In the genomic region with DNA sequence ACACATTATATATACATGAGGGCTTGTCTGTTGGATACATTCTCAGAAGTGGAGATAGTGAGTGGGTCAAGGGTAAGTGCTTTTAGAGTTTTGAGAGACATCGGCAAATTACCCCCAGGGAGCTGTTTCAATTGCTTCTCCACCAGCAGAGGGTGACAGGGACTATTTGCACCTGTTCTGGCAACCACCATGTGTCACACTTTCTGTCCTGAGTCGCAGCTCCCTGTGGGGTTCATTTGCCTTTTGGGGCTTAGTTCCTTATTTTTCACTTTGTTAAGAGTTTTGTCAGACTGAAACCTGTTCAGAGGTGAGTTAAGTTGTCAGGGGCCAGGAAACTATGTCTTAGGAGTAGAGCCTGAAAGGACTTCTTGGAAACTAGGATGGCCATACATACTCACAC, we compare ENCODE assay signal across 1 cellular context.
TF ChIP-seq lines count a peak whose summit lies in the region.

No MANE protein-coding gene starts in this region.

TF ChIP-seq in GM12878, 131 proteins besides CTCF, POLR2A, EP300 and RAD21 (continued from another document and continues in another):
- TF ChIP-seq, protein P1, sequence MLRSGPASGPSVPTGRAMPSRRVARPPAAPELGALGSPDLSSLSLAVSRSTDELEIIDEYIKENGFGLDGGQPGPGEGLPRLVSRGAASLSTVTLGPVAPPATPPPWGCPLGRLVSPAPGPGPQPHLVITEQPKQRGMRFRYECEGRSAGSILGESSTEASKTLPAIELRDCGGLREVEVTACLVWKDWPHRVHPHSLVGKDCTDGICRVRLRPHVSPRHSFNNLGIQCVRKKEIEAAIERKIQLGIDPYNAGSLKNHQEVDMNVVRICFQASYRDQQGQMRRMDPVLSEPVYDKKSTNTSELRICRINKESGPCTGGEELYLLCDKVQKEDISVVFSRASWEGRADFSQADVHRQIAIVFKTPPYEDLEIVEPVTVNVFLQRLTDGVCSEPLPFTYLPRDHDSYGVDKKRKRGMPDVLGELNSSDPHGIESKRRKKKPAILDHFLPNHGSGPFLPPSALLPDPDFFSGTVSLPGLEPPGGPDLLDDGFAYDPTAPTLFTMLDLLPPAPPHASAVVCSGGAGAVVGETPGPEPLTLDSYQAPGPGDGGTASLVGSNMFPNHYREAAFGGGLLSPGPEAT (IDR thresholded peaks at IDR 0.05; ENCODE audit: low read depth) = peak; percentile 39; the same call in 1 of the 2 replicates
- TF ChIP-seq RBBP5 (conservative IDR thresholded peaks at IDR 0.05) = no peak
- no peak for TF ChIP-seq KLF5 (IDR thresholded peaks at IDR 0.05; ENCODE audit: partially characterized antibody)
- TF ChIP-seq TCF12 (IDR thresholded peaks at IDR 0.05; ENCODE audit: low read depth, low read length) = peak; percentile 87
- no peak for TF ChIP-seq STAT3 (IDR thresholded peaks at IDR 0.05; ENCODE audit: low read depth, low read length)
- no peak for TF ChIP-seq CEBPB (IDR thresholded peaks at IDR 0.05; ENCODE audit: borderline replicate concordance in 1 of 2, low read depth in 2 of 2, low read length in 2 of 2)
- peak; percentile 43 for TF ChIP-seq IKZF1 (conservative IDR thresholded peaks at IDR 0.05)
- TF ChIP-seq IKZF2 (IDR thresholded peaks at IDR 0.05) = peak; percentile 60 to 71; a peak in 3 of 4 replicates
- TF ChIP-seq EZH2 (IDR thresholded peaks at IDR 0.05; ENCODE audit: borderline replicate concordance, control insufficient read depth, low read depth, low read length) = no peak
- no peak for TF ChIP-seq SUZ12 (IDR thresholded peaks at IDR 0.05; ENCODE audit: unreplicated experiment)
- TF ChIP-seq JUNB (IDR thresholded peaks at IDR 0.05) = 0 out of 2 replicates have a peak, but pooled peaks have one; percentile 22
- TF ChIP-seq ZNF622 (IDR thresholded peaks at IDR 0.05) = no peak
- TF ChIP-seq HSF1 (IDR thresholded peaks at IDR 0.05; ENCODE audit: low read depth, low read length) = no peak
- no peak for TF ChIP-seq KAT2A (conservative IDR thresholded peaks at IDR 0.05; ENCODE audit: control insufficient read depth, low read depth, low read length)
- TF ChIP-seq SMC3 (IDR thresholded peaks at IDR 0.05; ENCODE audit: borderline replicate concordance, low read length) = peak; percentile 38; the same call in 1 of the 2 replicates
- TF ChIP-seq EED (IDR thresholded peaks at IDR 0.05; ENCODE audit: low read depth) = peak; percentile 27; the same call in 1 of the 2 replicates
- no peak for TF ChIP-seq MEF2A (IDR thresholded peaks at IDR 0.05; ENCODE audit: insufficient read depth, low read depth, low read length)
- peak; percentile 32; the same call in 1 of the 2 replicates for TF ChIP-seq GATAD2B (conservative IDR thresholded peaks at IDR 0.05; ENCODE audit: low read depth)
- TF ChIP-seq ASH2L (IDR thresholded peaks at IDR 0.05; ENCODE audit: borderline replicate concordance, low read depth) = no peak
- no peak for TF ChIP-seq NBN (IDR thresholded peaks at IDR 0.05)
- TF ChIP-seq POU2F2 (IDR thresholded peaks at IDR 0.05; ENCODE audit: borderline replicate concordance, low read depth, low read length) = no peak; the same call in 2 of the 3 replicates
- no peak for TF ChIP-seq FOS (IDR thresholded peaks at IDR 0.05; ENCODE audit: borderline replicate concordance, extremely low read depth, insufficient read length)
- TF ChIP-seq ZNF207 (IDR thresholded peaks at IDR 0.05; ENCODE audit: borderline replicate concordance) = no peak
- no peak for TF ChIP-seq CBX3 (IDR thresholded peaks at IDR 0.05; ENCODE audit: borderline replicate concordance, low read depth)
- peak in 1 of 2 experiments; percentile 16; a peak in 1 of 4 replicates for TF ChIP-seq BHLHE40 (IDR thresholded peaks at IDR 0.05; ENCODE audit: borderline replicate concordance in 1 of 2, low read depth in 2 of 2, low read length in 1 of 2)
- TF ChIP-seq RAD51 (IDR thresholded peaks at IDR 0.05) = no peak
- no peak for TF ChIP-seq BACH1 (IDR thresholded peaks at IDR 0.05; ENCODE audit: borderline replicate concordance)
- peak; percentile 64; the same call in 1 of the 2 replicates for TF ChIP-seq ATF7 (IDR thresholded peaks at IDR 0.05; ENCODE audit: low read depth)
- TF ChIP-seq SKIL (IDR thresholded peaks at IDR 0.05; ENCODE audit: low read depth, poor library complexity, severe bottlenecking) = peak; percentile 17
- TF ChIP-seq PAX8 (IDR thresholded peaks at IDR 0.05) = no peak
- TF ChIP-seq MEF2B (IDR thresholded peaks at IDR 0.05; ENCODE audit: partially characterized antibody, poor library complexity, severe bottlenecking) = peak; percentile 60
- 0 out of 2 replicates have a peak, but pooled peaks have one; percentile 13 for TF ChIP-seq BCL11A (IDR thresholded peaks at IDR 0.05; ENCODE audit: low read depth, low read length)
- TF ChIP-seq TCF7 (IDR thresholded peaks at IDR 0.05; ENCODE audit: borderline replicate concordance) = no peak
- TF ChIP-seq, protein P2, sequence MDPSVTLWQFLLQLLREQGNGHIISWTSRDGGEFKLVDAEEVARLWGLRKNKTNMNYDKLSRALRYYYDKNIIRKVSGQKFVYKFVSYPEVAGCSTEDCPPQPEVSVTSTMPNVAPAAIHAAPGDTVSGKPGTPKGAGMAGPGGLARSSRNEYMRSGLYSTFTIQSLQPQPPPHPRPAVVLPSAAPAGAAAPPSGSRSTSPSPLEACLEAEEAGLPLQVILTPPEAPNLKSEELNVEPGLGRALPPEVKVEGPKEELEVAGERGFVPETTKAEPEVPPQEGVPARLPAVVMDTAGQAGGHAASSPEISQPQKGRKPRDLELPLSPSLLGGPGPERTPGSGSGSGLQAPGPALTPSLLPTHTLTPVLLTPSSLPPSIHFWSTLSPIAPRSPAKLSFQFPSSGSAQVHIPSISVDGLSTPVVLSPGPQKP (IDR thresholded peaks at IDR 0.05; ENCODE audit: low read depth, low read length) = no peak
- no peak for TF ChIP-seq KDM1A (IDR thresholded peaks at IDR 0.05; ENCODE audit: borderline replicate concordance)
- TF ChIP-seq SRF (IDR thresholded peaks at IDR 0.05; ENCODE audit: low read depth in 2 of 2, low read length in 2 of 2) = no peak
- TF ChIP-seq TAF1 (IDR thresholded peaks at IDR 0.05; ENCODE audit: borderline replicate concordance, low read depth, low read length) = no peak
- TF ChIP-seq TCF3 (IDR thresholded peaks at IDR 0.05; ENCODE audit: borderline replicate concordance, insufficient read depth, low read depth, low read length) = peak; percentile 81; the same call in 1 of the 2 replicates
- TF ChIP-seq, protein P3, sequence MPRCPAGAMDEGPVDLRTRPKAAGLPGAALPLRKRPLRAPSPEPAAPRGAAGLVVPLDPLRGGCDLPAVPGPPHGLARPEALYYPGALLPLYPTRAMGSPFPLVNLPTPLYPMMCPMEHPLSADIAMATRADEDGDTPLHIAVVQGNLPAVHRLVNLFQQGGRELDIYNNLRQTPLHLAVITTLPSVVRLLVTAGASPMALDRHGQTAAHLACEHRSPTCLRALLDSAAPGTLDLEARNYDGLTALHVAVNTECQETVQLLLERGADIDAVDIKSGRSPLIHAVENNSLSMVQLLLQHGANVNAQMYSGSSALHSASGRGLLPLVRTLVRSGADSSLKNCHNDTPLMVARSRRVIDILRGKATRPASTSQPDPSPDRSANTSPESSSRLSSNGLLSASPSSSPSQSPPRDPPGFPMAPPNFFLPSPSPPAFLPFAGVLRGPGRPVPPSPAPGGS (IDR thresholded peaks at IDR 0.05; ENCODE audit: borderline replicate concordance, insufficient read depth, low read depth, low read length, poor library complexity, severe bottlenecking) = no peak
- no peak for TF ChIP-seq TBL1XR1 (IDR thresholded peaks at IDR 0.05; ENCODE audit: low read depth, low read length)
- 0 out of 2 replicates have a peak, but pooled peaks have one; percentile 37 for TF ChIP-seq YY1 (IDR thresholded peaks at IDR 0.05; ENCODE audit: low read depth, low read length)
- peak; percentile 46; the same call in 1 of the 2 replicates for TF ChIP-seq MTA2 (IDR thresholded peaks at IDR 0.05; ENCODE audit: low read depth)
- TF ChIP-seq ESRRA (IDR thresholded peaks at IDR 0.05; ENCODE audit: low read length) = no peak
- TF ChIP-seq, protein P4, sequence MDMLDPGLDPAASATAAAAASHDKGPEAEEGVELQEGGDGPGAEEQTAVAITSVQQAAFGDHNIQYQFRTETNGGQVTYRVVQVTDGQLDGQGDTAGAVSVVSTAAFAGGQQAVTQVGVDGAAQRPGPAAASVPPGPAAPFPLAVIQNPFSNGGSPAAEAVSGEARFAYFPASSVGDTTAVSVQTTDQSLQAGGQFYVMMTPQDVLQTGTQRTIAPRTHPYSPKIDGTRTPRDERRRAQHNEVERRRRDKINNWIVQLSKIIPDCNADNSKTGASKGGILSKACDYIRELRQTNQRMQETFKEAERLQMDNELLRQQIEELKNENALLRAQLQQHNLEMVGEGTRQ (IDR thresholded peaks at IDR 0.05; ENCODE audit: borderline replicate concordance, low read depth, low read length) = no peak
- no peak for TF ChIP-seq JUND (IDR thresholded peaks at IDR 0.05; ENCODE audit: low read depth, low read length)
- no peak for TF ChIP-seq ZNF384 (IDR thresholded peaks at IDR 0.05; ENCODE audit: borderline replicate concordance, low read depth, low read length)
- no peak for TF ChIP-seq SIN3A (IDR thresholded peaks at IDR 0.05; ENCODE audit: low read depth, low read length)
- no peak for TF ChIP-seq ZSCAN29 (IDR thresholded peaks at IDR 0.05)
- TF ChIP-seq LARP7 (IDR thresholded peaks at IDR 0.05) = no peak
- no peak for TF ChIP-seq SUPT20H (IDR thresholded peaks at IDR 0.05; ENCODE audit: borderline replicate concordance, control insufficient read depth, low read depth, low read length)
- no peak for TF ChIP-seq NR2C1 (IDR thresholded peaks at IDR 0.05)
- TF ChIP-seq SMAD5 (IDR thresholded peaks at IDR 0.05; ENCODE audit: low read depth) = no peak
- TF ChIP-seq RUNX3 (IDR thresholded peaks at IDR 0.05; ENCODE audit: low read length) = peak; percentile 57
- no peak for TF ChIP-seq SREBF2 (IDR thresholded peaks at IDR 0.05; ENCODE audit: low read length)
- no peak for TF ChIP-seq NFYA (IDR thresholded peaks at IDR 0.05; ENCODE audit: borderline replicate concordance, low read depth, low read length)
- peak; percentile 56; the same call in 1 of the 2 replicates for TF ChIP-seq DPF2 (IDR thresholded peaks at IDR 0.05)
- TF ChIP-seq, protein P5, sequence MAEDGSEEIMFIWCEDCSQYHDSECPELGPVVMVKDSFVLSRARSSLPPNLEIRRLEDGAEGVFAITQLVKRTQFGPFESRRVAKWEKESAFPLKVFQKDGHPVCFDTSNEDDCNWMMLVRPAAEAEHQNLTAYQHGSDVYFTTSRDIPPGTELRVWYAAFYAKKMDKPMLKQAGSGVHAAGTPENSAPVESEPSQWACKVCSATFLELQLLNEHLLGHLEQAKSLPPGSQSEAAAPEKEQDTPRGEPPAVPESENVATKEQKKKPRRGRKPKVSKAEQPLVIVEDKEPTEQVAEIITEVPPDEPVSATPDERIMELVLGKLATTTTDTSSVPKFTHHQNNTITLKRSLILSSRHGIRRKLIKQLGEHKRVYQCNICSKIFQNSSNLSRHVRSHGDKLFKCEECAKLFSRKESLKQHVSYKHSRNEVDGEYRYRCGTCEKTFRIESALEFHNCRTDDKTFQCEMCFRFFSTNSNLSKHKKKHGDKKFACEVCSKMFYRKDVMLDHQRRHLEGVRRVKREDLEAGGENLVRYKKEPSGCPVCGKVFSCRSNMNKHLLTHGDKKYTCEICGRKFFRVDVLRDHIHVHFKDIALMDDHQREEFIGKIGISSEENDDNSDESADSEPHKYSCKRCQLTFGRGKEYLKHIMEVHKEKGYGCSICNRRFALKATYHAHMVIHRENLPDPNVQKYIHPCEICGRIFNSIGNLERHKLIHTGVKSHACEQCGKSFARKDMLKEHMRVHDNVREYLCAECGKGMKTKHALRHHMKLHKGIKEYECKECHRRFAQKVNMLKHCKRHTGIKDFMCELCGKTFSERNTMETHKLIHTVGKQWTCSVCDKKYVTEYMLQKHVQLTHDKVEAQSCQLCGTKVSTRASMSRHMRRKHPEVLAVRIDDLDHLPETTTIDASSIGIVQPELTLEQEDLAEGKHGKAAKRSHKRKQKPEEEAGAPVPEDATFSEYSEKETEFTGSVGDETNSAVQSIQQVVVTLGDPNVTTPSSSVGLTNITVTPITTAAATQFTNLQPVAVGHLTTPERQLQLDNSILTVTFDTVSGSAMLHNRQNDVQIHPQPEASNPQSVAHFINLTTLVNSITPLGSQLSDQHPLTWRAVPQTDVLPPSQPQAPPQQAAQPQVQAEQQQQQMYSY (CRISPR knock-in tag; IDR thresholded peaks at IDR 0.05) = no peak
- TF ChIP-seq RB1 (IDR thresholded peaks at IDR 0.05; ENCODE audit: borderline replicate concordance) = no peak
- no peak for TF ChIP-seq SREBF1 (IDR thresholded peaks at IDR 0.05; ENCODE audit: low read length)
- no peak for TF ChIP-seq EGR1 (IDR thresholded peaks at IDR 0.05; ENCODE audit: borderline replicate concordance in 1 of 2, low read depth in 2 of 2, low read length in 2 of 2)
